ENCODE assay signal across 16 cellular contexts in the genomic region with DNA sequence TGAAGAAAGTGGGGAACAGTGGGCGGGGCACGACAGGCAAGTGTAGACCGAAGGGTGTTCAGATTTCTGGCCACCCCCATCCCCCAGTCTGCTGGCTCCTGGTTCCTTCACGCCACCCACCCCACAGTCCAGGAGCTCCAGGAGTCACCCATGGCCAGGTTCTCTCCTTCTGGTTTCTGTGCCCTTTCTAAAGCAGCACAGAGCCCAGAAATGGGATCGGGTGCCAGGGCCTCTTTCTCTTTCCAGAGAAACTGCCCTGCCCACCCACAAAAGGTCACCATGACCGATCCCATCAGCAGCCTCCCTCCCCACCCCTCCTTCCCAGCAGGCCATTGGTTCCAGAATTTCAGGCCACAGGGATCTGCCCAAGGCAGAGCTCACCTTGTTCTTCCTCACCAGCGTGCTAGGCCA. TPM values are rescaled to one million over a fixed set of nuclear protein-coding genes. Genes with fewer than 3 reads are reported as not detected.
DNase-seq lines count a peak whose midpoint lies in the region; ATAC-seq, FAIRE-seq and TF ChIP-seq lines count a peak whose summit lies in the region.
"Had no signal": no experiment of that assay in that cellular context is flagged by ENCODE, and none has a peak within 500 bp of the region (broad histone marks: within the 10 kb centered on the region; RNA-seq: fewer than 3 reads in every experiment).

No MANE protein-coding gene starts in this region.

- peak overlapping the region in 3 of 5 experiments; percentile 46 to 73 (median 51) for H3K27ac Mint-ChIP-seq in brain
- no peak overlapping the region for H3K27ac Mint-ChIP-seq in stimulated activated naive B cell treated with anti-CD40 and anti-IgM and Interleukin-4, amounts not matched to agents 10 μg/mL and 1 μg/mL and 100 μg/mL, for 72 hours

- H3K27me3 Mint-ChIP-seq in brain, result peaks cover 15% of the 10 kb centered on the region
- peaks cover 51 to 76% of the 10 kb centered on the region in 2 donors for H3K27me3 Mint-ChIP-seq in stimulated activated naive B cell treated with anti-CD40 and anti-IgM and Interleukin-4, amounts not matched to agents 10 μg/mL and 1 μg/mL and 100 μg/mL, for 72 hours

- H3K9ac ChIP-seq in kidney (ENCODE audit: low read length in 2 of 2), result no peak overlapping the region

- H3K4me3 Mint-ChIP-seq in brain, result no peak overlapping the region
- H3K4me3 Mint-ChIP-seq in stimulated activated naive B cell treated with anti-CD40 and anti-IgM and Interleukin-4, amounts not matched to agents 10 μg/mL and 1 μg/mL and 100 μg/mL, for 72 hours, result no peak overlapping the region

- no peak overlapping the region for H3K4me3 ChIP-seq in H7 (ENCODE audit: insufficient read depth, low read depth, low read length)
- no peak overlapping the region for H3K4me3 ChIP-seq in kidney (ENCODE audit: low read length in 2 of 2)
- H3K4me3 ChIP-seq in upper lobe of right lung, result no peak overlapping the region
- H3K4me3 ChIP-seq: A549 had no signal

- TF ChIP-seq CTCF in brain (conservative IDR thresholded peaks at IDR 0.05) (no peak), kidney (IDR thresholded peaks at IDR 0.05; ENCODE audit: borderline replicate concordance, extremely low read depth, insufficient read depth) (no peak), upper lobe of right lung (IDR thresholded peaks at IDR 0.05) (no peak)

- H3K36me3 Mint-ChIP-seq in brain, result peaks cover 8% of the 10 kb centered on the region
- H3K36me3 Mint-ChIP-seq in stimulated activated naive B cell treated with anti-CD40 and anti-IgM and Interleukin-4, amounts not matched to agents 10 μg/mL and 1 μg/mL and 100 μg/mL, for 72 hours, result peaks cover 3 to 7% of the 10 kb centered on the region in 2 donors
- H3K36me3 Mint-ChIP-seq: CD8-positive, alpha-beta memory T cell had no signal

- no peak for FAIRE-seq in kidney (lab: Jason Lieb, UNC)
- FAIRE-seq: A549, GM12892, HTR-8/SVneo had no signal

- peaks cover 69% of the 10 kb centered on the region for H3K4me1 Mint-ChIP-seq in brain
- peaks cover 18 to 41% of the 10 kb centered on the region in 2 donors for H3K4me1 Mint-ChIP-seq in stimulated activated naive B cell treated with anti-CD40 and anti-IgM and Interleukin-4, amounts not matched to agents 10 μg/mL and 1 μg/mL and 100 μg/mL, for 72 hours

- no peak for ATAC-seq in upper lobe of right lung
- ATAC-seq in stimulated activated naive B cell treated with anti-CD40 and anti-IgM and Interleukin-4, amounts not matched to agents 10 μg/mL and 1 μg/mL and 100 μg/mL, for 72 hours (replicated peaks), result no peak
- ATAC-seq: A549, HCT116 had no signal

- peaks cover 0 to 6% (median 4%) of the 10 kb centered on the region in 5 experiments for H3K9me3 Mint-ChIP-seq in brain
- no peaks in the 10 kb centered on the region for H3K9me3 Mint-ChIP-seq in stimulated activated naive B cell treated with anti-CD40 and anti-IgM and Interleukin-4, amounts not matched to agents 10 μg/mL and 1 μg/mL and 100 μg/mL, for 72 hours
- H3K9me3 Mint-ChIP-seq: CD8-positive, alpha-beta memory T cell had no signal

- H3K27me3 ChIP-seq in H7 (ENCODE audit: control insufficient read depth, insufficient read depth, low read length) (peaks cover 23% of the 10 kb centered on the region), upper lobe of right lung (no peaks in the 10 kb centered on the region)
- H3K27me3 ChIP-seq: BE2C had no signal

- no peaks in the 10 kb centered on the region for H3K36me3 ChIP-seq in H7 (replicated peaks; ENCODE audit: control insufficient read depth, insufficient read depth, low read length)
- H3K36me3 ChIP-seq in kidney (ENCODE audit: control insufficient read depth in 1 of 2, insufficient read depth in 2 of 2, low read length in 2 of 2), result no peaks in the 10 kb centered on the region
- H3K36me3 ChIP-seq in upper lobe of right lung, result no peaks in the 10 kb centered on the region
- H3K36me3 ChIP-seq: BE2C had no signal

- H3K9me3 ChIP-seq in kidney (ENCODE audit: control insufficient read depth in 1 of 2, low read length in 2 of 2), result no peaks in the 10 kb centered on the region
- no peaks in the 10 kb centered on the region for H3K9me3 ChIP-seq in upper lobe of right lung
- H3K9me3 ChIP-seq: A549, BE2C, Caco-2 had no signal

- no peak overlapping the region for H3K27ac ChIP-seq in kidney (ENCODE audit: low read depth in 2 of 2, low read length in 2 of 2)
- no peak overlapping the region for H3K27ac ChIP-seq in upper lobe of right lung
- H3K27ac ChIP-seq: A549 had no signal

- intact Hi-C loops in kidney (cut with DNase I) (no loop called here), upper lobe of right lung (cut with DNase I) (no loop called here)

- DNase-seq in H7, result peak; percentile 22
- DNase-seq in kidney, result peak; percentile 59
- DNase-seq in upper lobe of right lung, result peak; percentile 44
- DNase-seq in NCI-H345 (lab: John Stamatoyannopoulos, UW), result no peak
- DNase-seq in stimulated activated naive B cell treated with anti-CD40 and anti-IgM and Interleukin-4, amounts not matched to agents 10 μg/mL and 1 μg/mL and 100 μg/mL, for 72 hours, result no peak
- DNase-seq: BE2C; Caco-2; CD8-positive, alpha-beta memory T cell; DND-41; GDM1; GOT3 had no signal

- H3K4me1 ChIP-seq in kidney (ENCODE audit: control insufficient read depth in 1 of 2, insufficient read depth in 1 of 2, low read depth in 1 of 2, low read length in 2 of 2) (peaks cover 0 to 12% of the 10 kb centered on the region in 2 donors), upper lobe of right lung (peaks cover 18% of the 10 kb centered on the region)

RNA-seq across cellular contexts. Expression of a gene that starts 3.2 kb away (rescaled TPM):
- 7.8 and 11.0 TPM in 2 replicates for total RNA-seq in H7 (2014; rRNA removed; shearing (Covaris generic))
- polyA plus RNA-seq in brain (ENCODE audit: insufficient read depth, low read depth, low replicate concordance) (109 TPM), kidney (ENCODE audit: insufficient read depth, low read depth, low replicate concordance) (10.6 TPM)
- total RNA-seq in kidney (65.6 TPM), upper lobe of right lung (7.4 TPM)

RNA-seq across cellular contexts. Expression of a gene that starts 32.4 kb away (rescaled TPM):
- 270 TPM in 2 replicates for total RNA-seq in H7 (2014; rRNA removed; shearing (Covaris generic))
- polyA plus RNA-seq in brain (ENCODE audit: insufficient read depth, low read depth, low replicate concordance) (402 TPM), kidney (ENCODE audit: insufficient read depth, low read depth, low replicate concordance) (114 TPM)
- total RNA-seq in kidney (181 TPM), upper lobe of right lung (194 TPM)

RNA-seq across cellular contexts. Expression of a gene that starts 36.8 kb away (rescaled TPM):
- 112 and 141 TPM in 2 replicates for total RNA-seq in H7 (2014; rRNA removed; shearing (Covaris generic))
- polyA plus RNA-seq in brain (ENCODE audit: insufficient read depth, low read depth, low replicate concordance) (77.5 TPM), kidney (ENCODE audit: insufficient read depth, low read depth, low replicate concordance) (3.5 TPM)
- total RNA-seq in kidney (4.2 TPM), upper lobe of right lung (2.9 TPM)

Comparison
In these comparisons a context has a peak if more than half of its experiments do, and no peak if none do; other contexts are left out.
1. DNase-seq: peak in H7 (single experiment), kidney (single experiment) and upper lobe of right lung (single experiment); none in NCI-H345 (single experiment) and stimulated activated naive B cell treated with anti-CD40 and anti-IgM and Interleukin-4, amounts not matched to agents 10 μg/mL and 1 μg/mL and 100 μg/mL, for 72 hours (single experiment).
2. RNA of a gene that starts 36.8 kb away (total RNA-seq): 112 to 141 TPM in H7; 4.2 TPM in kidney (single experiment) and 2.9 TPM in upper lobe of right lung (single experiment); every median in the first group is over 10 times any median in the second.